ENCODE assay signal across 24 cellular contexts in the genomic region with DNA sequence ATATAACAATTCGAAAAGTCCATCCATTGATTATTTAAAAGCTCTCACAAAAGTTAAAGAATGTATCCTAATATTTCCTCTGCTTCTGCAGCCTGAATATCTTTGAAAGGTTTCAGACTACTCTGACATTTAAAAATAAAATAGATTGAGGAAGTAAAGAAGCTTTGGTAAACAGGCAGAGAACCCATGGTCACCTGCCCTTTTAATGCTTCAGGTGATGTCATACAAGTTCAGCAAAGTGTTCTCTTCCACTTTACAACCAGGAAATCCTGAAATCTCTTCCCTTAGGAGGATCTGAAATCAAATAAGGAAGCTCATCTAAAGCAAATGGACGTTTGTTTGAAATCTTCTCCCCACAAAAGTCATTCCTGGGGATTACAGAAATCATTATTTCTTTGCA.
DNase-seq lines count a peak whose midpoint lies in the region; ATAC-seq lines count a peak whose summit lies in the region.
"Had no signal": no experiment of that assay in that cellular context is flagged by ENCODE, and none has a peak within 500 bp of the region (broad histone marks: within the 10 kb centered on the region; RNA-seq: fewer than 3 reads in every experiment).

No MANE protein-coding gene starts in this region.

- H3K9me3 Mint-ChIP-seq in naive B cell: no peaks in the 10 kb centered on the region
- no peaks in the 10 kb centered on the region for H3K9me3 Mint-ChIP-seq in activated T-cell treated with anti-CD3 and anti-CD28 coated beads, Interleukin-2, amount 50 U/mL, for 24 hours
- no peaks in the 10 kb centered on the region for H3K9me3 Mint-ChIP-seq in activated CD4-positive, alpha-beta T cell treated with anti-CD3 and anti-CD28 coated beads, Interleukin-2, amount 10 ng/mL, durations not matched to agents 7 days and 5 days
- H3K9me3 Mint-ChIP-seq: activated CD4-positive, alpha-beta memory T cell treated with anti-CD3 and anti-CD28 coated beads, Interleukin-2, amount 10 ng/mL, durations not matched to agents 7 days and 5 days; activated naive CD4-positive, alpha-beta T cell treated with anti-CD3 and anti-CD28 coated beads, Interleukin-2, amount 50 U/mL, for 24 hours; activated T-helper 17 cell treated with anti-CD3 and anti-CD28 coated beads, Interleukin-2, amount 50 U/mL, for 72 hours; GM23338; natural killer cell treated with Interleukin-12 subunit alpha and Interleukin-12 subunit beta and Interleukin-15 and Interleukin-18, amount 100 ng/mL, for 72 hours had no signal

- no peaks in the 10 kb centered on the region for H3K36me3 Mint-ChIP-seq in naive B cell
- H3K36me3 Mint-ChIP-seq in activated T-cell treated with anti-CD3 and anti-CD28 coated beads, Interleukin-2, amount 50 U/mL, for 24 hours (ENCODE audit: low read depth): no peaks in the 10 kb centered on the region
- H3K36me3 Mint-ChIP-seq in activated CD4-positive, alpha-beta T cell treated with anti-CD3 and anti-CD28 coated beads, Interleukin-2, amount 10 ng/mL, durations not matched to agents 7 days and 5 days (ENCODE audit: low read depth): no peaks in the 10 kb centered on the region
- H3K36me3 Mint-ChIP-seq: activated naive CD4-positive, alpha-beta T cell treated with anti-CD3 and anti-CD28 coated beads, Interleukin-2, amount 50 U/mL, for 24 hours; natural killer cell treated with Interleukin-12 subunit alpha and Interleukin-12 subunit beta and Interleukin-15 and Interleukin-18, amount 100 ng/mL, for 72 hours had no signal

- POLR2A ChIA-PET in activated CD4-positive, alpha-beta T cell treated with anti-CD3 and anti-CD28 coated beads, Interleukin-2, amount 10 ng/mL, durations not matched to agents 7 days and 5 days (lab: Charles Lee): no interaction called here

- ATAC-seq in GM18868 (IDR thresholded peaks at IDR 0.05; ENCODE audit: unreplicated experiment) (peak; percentile 66), naive B cell (ENCODE audit: low read depth in 2 of 2) (peak; percentile 64 to 65)
- ATAC-seq: activated CD4-positive, CD25-positive, alpha-beta regulatory T cell treated with anti-CD3 and anti-CD28 coated beads, Interleukin-2, amount 50 U/mL, for 24 hours; activated T-helper 17 cell treated with anti-CD3 and anti-CD28 coated beads, Interleukin-2, amount 50 U/mL, for 72 hours; GM23338; HepG2; natural killer cell treated with Interleukin-12 subunit alpha and Interleukin-12 subunit beta and Interleukin-15 and Interleukin-18, amount 100 ng/mL, for 72 hours had no signal

- H3K27ac Mint-ChIP-seq in naive B cell: peak overlapping the region in 2 of 6 donors; percentile 16 to 53
- H3K27ac Mint-ChIP-seq in activated T-cell treated with anti-CD3 and anti-CD28 coated beads, Interleukin-2, amount 50 U/mL, for 24 hours: no peak overlapping the region
- no peak overlapping the region for H3K27ac Mint-ChIP-seq in activated CD4-positive, alpha-beta T cell treated with anti-CD3 and anti-CD28 coated beads, Interleukin-2, amount 10 ng/mL, durations not matched to agents 7 days and 5 days
- H3K27ac Mint-ChIP-seq: activated CD4-positive, alpha-beta memory T cell treated with anti-CD3 and anti-CD28 coated beads, Interleukin-2, amount 10 ng/mL, durations not matched to agents 7 days and 5 days; activated naive CD4-positive, alpha-beta T cell treated with anti-CD3 and anti-CD28 coated beads, Interleukin-2, amount 50 U/mL, for 24 hours; activated T-helper 17 cell treated with anti-CD3 and anti-CD28 coated beads, Interleukin-2, amount 50 U/mL, for 72 hours; GM23338; natural killer cell treated with Interleukin-12 subunit alpha and Interleukin-12 subunit beta and Interleukin-15 and Interleukin-18, amount 100 ng/mL, for 72 hours had no signal

- CTCF ChIA-PET in activated CD4-positive, alpha-beta T cell treated with anti-CD3 and anti-CD28 coated beads, Interleukin-2, amount 10 ng/mL, durations not matched to agents 7 days and 5 days (lab: Charles Lee): no interaction called here

- H3K27me3 Mint-ChIP-seq in naive B cell: peaks cover 0 to 4% (median 0%) of the 10 kb centered on the region in 3 donors
- peaks cover 8% of the 10 kb centered on the region for H3K27me3 Mint-ChIP-seq in activated T-cell treated with anti-CD3 and anti-CD28 coated beads, Interleukin-2, amount 50 U/mL, for 24 hours
- H3K27me3 Mint-ChIP-seq in activated CD4-positive, alpha-beta T cell treated with anti-CD3 and anti-CD28 coated beads, Interleukin-2, amount 10 ng/mL, durations not matched to agents 7 days and 5 days: peaks cover 2% of the 10 kb centered on the region
- H3K27me3 Mint-ChIP-seq: natural killer cell treated with Interleukin-12 subunit alpha and Interleukin-12 subunit beta and Interleukin-15 and Interleukin-18, amount 100 ng/mL, for 72 hours had no signal

- DNase-seq in COLO668 (lab: John Stamatoyannopoulos, UW; ENCODE audit: unreplicated experiment) (peak; percentile 5), NCI-H748 treated with DMSO at 0.1 percent for 48 hours (lab: John Stamatoyannopoulos, UW) (peak; percentile 28), naive B cell (no peak), NCI-H1694 (lab: John Stamatoyannopoulos, UW) (no peak)
- no peak for DNase-seq in activated T-cell treated with anti-CD3 and anti-CD28 coated beads, Interleukin-2, amount 50 U/mL, for 24 hours
- DNase-seq in activated CD4-positive, alpha-beta T cell treated with anti-CD3 and anti-CD28 coated beads, Interleukin-2, amount 10 ng/mL, durations not matched to agents 7 days and 5 days: no peak
- DNase-seq: activated CD4-positive, alpha-beta memory T cell treated with anti-CD3 and anti-CD28 coated beads, Interleukin-2, amount 10 ng/mL, durations not matched to agents 7 days and 5 days; activated CD8-positive, alpha-beta memory T cell treated with anti-CD3 and anti-CD28 coated beads, Interleukin-2, amount 50 U/mL, for 48 hours; Calu3; effector memory CD4-positive, alpha-beta T cell; glutamatergic neuron; NCI-H1048; NCI-H2171; NCI-H524; retina; stimulated activated CD4-positive, alpha-beta T cell treated with anti-CD3 and anti-CD28 coated beads, Interleukin-2, amount 100 ng/mL, for 24 hours; trophoblast cell had no signal

- H3K4me3 Mint-ChIP-seq in naive B cell: no peak overlapping the region
- H3K4me3 Mint-ChIP-seq in activated T-cell treated with anti-CD3 and anti-CD28 coated beads, Interleukin-2, amount 50 U/mL, for 24 hours: no peak overlapping the region
- no peak overlapping the region for H3K4me3 Mint-ChIP-seq in activated CD4-positive, alpha-beta T cell treated with anti-CD3 and anti-CD28 coated beads, Interleukin-2, amount 10 ng/mL, durations not matched to agents 7 days and 5 days
- H3K4me3 Mint-ChIP-seq: activated CD4-positive, alpha-beta memory T cell treated with anti-CD3 and anti-CD28 coated beads, Interleukin-2, amount 10 ng/mL, durations not matched to agents 7 days and 5 days; activated naive CD4-positive, alpha-beta T cell treated with anti-CD3 and anti-CD28 coated beads, Interleukin-2, amount 50 U/mL, for 24 hours; activated T-helper 17 cell treated with anti-CD3 and anti-CD28 coated beads, Interleukin-2, amount 50 U/mL, for 72 hours; GM23338; natural killer cell treated with Interleukin-12 subunit alpha and Interleukin-12 subunit beta and Interleukin-15 and Interleukin-18, amount 100 ng/mL, for 72 hours had no signal

- H3K4me1 Mint-ChIP-seq in naive B cell: peaks cover 4 to 7% (median 6%) of the 10 kb centered on the region in 3 donors
- no peaks in the 10 kb centered on the region for H3K4me1 Mint-ChIP-seq in activated T-cell treated with anti-CD3 and anti-CD28 coated beads, Interleukin-2, amount 50 U/mL, for 24 hours (ENCODE audit: low read depth)
- H3K4me1 Mint-ChIP-seq in activated CD4-positive, alpha-beta T cell treated with anti-CD3 and anti-CD28 coated beads, Interleukin-2, amount 10 ng/mL, durations not matched to agents 7 days and 5 days: no peaks in the 10 kb centered on the region
- H3K4me1 Mint-ChIP-seq: activated CD4-positive, alpha-beta memory T cell treated with anti-CD3 and anti-CD28 coated beads, Interleukin-2, amount 10 ng/mL, durations not matched to agents 7 days and 5 days; activated naive CD4-positive, alpha-beta T cell treated with anti-CD3 and anti-CD28 coated beads, Interleukin-2, amount 50 U/mL, for 24 hours; activated T-helper 17 cell treated with anti-CD3 and anti-CD28 coated beads, Interleukin-2, amount 50 U/mL, for 72 hours had no signal

Comparison
In these comparisons a context has a peak if more than half of its experiments do, and no peak if none do; other contexts are left out.
1. DNase-seq: peak in COLO668 (single experiment) and NCI-H748 treated with DMSO at 0.1 percent for 48 hours (single experiment); none in naive B cell (single experiment), activated T-cell treated with anti-CD3 and anti-CD28 coated beads, Interleukin-2, amount 50 U/mL, for 24 hours (single experiment), activated CD4-positive, alpha-beta T cell treated with anti-CD3 and anti-CD28 coated beads, Interleukin-2, amount 10 ng/mL, durations not matched to agents 7 days and 5 days (single experiment) and NCI-H1694 (single experiment).